Comparison of ENCODE assay signal across 19 cellular contexts in the genomic region with DNA sequence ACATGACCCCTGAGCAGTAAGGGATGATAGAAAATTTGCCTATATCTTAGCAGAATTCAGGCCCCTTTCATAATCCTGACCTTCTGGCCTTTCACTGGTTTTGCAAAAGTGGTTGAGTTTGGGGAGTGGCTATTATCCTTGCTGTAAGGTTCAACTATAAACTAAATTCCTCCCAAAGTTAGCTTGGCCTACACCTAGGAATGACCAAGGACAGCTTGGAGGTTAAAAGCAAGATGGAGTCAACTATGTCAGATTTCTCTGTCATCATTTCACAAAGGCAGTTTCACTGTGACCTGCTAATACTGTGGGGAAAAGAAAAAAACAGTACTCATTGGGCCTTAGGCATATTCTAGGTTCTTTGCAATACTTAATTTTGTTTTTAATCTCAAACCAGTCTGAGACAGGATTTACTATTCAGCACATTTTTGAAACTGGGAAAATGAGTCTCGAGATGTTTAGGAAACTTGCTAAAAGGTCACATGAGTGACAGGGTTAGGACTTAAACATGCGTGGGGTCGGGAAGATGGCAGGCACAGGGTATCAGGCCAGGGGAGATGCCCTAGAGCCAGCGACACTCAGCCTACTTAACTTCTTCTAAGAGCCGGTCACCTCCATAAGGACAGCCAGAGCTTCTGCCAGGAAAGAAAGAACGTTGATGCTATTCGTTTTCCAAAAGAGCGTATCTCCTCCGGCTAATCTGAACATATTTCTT. TPM values are rescaled to one million over a fixed set of nuclear protein-coding genes. Genes with fewer than 3 reads are reported as not detected.
"Had no signal": no experiment of that assay in that cellular context is flagged by ENCODE, and none has a peak within 500 bp of the region (broad histone marks: within the 10 kb centered on the region; RNA-seq: fewer than 3 reads in every experiment).

No MANE protein-coding gene starts in this region.

- H3K4me3 Mint-ChIP-seq: activated CD4-positive, alpha-beta T cell treated with anti-CD3 and anti-CD28 coated beads, Interleukin-2, amount 10 ng/mL, durations not matched to agents 24 days and 14 days; activated CD8-positive, alpha-beta T cell treated with anti-CD3 and anti-CD28 coated beads for 36 hours; activated naive CD4-positive, alpha-beta T cell treated with anti-CD3 and anti-CD28 coated beads, Interleukin-2, amount 10 ng/mL, durations not matched to agents 7 days and 5 days; activated naive CD8-positive, alpha-beta T cell treated with anti-CD3 and anti-CD28 coated beads, Interleukin-2, amount 50 U/mL, for 24 hours; activated T-cell treated with anti-CD3 and anti-CD28 coated beads, Interleukin-2, amount 50 U/mL, for 24 hours; effector memory CD8-positive, alpha-beta T cell; mesothelial cell of epicardium; nephron; stimulated activated naive CD8-positive, alpha-beta T cell treated with anti-CD3 and anti-CD28 coated beads, Interleukin-15, Interleukin-2, amounts not matched to agents 100 ng/mL and 50 ng/mL, for 24 hours had no signal

- DNase-seq: activated CD4-positive, alpha-beta T cell treated with anti-CD3 and anti-CD28 coated beads, Interleukin-2, amount 10 ng/mL, durations not matched to agents 24 days and 14 days; activated CD4-positive, CD25-positive, alpha-beta regulatory T cell; activated CD8-positive, alpha-beta T cell treated with anti-CD3 and anti-CD28 coated beads for 36 hours; activated naive CD4-positive, alpha-beta T cell treated with anti-CD3 and anti-CD28 coated beads, Interleukin-2, amount 10 ng/mL, durations not matched to agents 7 days and 5 days; activated naive CD8-positive, alpha-beta T cell treated with anti-CD3 and anti-CD28 coated beads, Interleukin-2, amount 50 U/mL, for 24 hours; activated T-cell treated with anti-CD3 and anti-CD28 coated beads, Interleukin-2, amount 50 U/mL, for 24 hours; dermis blood vessel endothelial cell; effector memory CD8-positive, alpha-beta T cell; islet precursor cell; left colon; retina; T-helper 9 cell had no signal

- H3K4me3 ChIP-seq: lung, skin epidermis had no signal

- H3K27ac Mint-ChIP-seq: activated CD4-positive, alpha-beta T cell treated with anti-CD3 and anti-CD28 coated beads, Interleukin-2, amount 10 ng/mL, durations not matched to agents 24 days and 14 days; activated CD8-positive, alpha-beta T cell treated with anti-CD3 and anti-CD28 coated beads for 36 hours; activated naive CD4-positive, alpha-beta T cell treated with anti-CD3 and anti-CD28 coated beads, Interleukin-2, amount 10 ng/mL, durations not matched to agents 7 days and 5 days; activated naive CD8-positive, alpha-beta T cell treated with anti-CD3 and anti-CD28 coated beads, Interleukin-2, amount 50 U/mL, for 24 hours; activated T-cell treated with anti-CD3 and anti-CD28 coated beads, Interleukin-2, amount 50 U/mL, for 24 hours; activated T-helper 2 cell treated with anti-CD3 and anti-CD28 coated beads, Interferon-gamma antibody, Interleukin-2, Interleukin-4, amounts not matched to agents 10 μg/mL and 5 μg/mL and 100 μg/mL, durations not matched to agents 14 hours and 24 hours and 36 hours; effector memory CD8-positive, alpha-beta T cell; mesothelial cell of epicardium; stimulated activated naive CD8-positive, alpha-beta T cell treated with anti-CD3 and anti-CD28 coated beads, Interleukin-15, Interleukin-2, amounts not matched to agents 100 ng/mL and 50 ng/mL, for 24 hours had no signal

- H3K9me3 Mint-ChIP-seq: activated CD8-positive, alpha-beta T cell treated with anti-CD3 and anti-CD28 coated beads for 36 hours; activated naive CD8-positive, alpha-beta T cell treated with anti-CD3 and anti-CD28 coated beads, Interleukin-2, amount 50 U/mL, for 24 hours; effector memory CD8-positive, alpha-beta T cell; stimulated activated naive CD8-positive, alpha-beta T cell treated with anti-CD3 and anti-CD28 coated beads, Interleukin-15, Interleukin-2, amounts not matched to agents 100 ng/mL and 50 ng/mL, for 24 hours had no signal

- H3K27me3 Mint-ChIP-seq: activated CD4-positive, alpha-beta T cell treated with anti-CD3 and anti-CD28 coated beads, Interleukin-2, amount 10 ng/mL, durations not matched to agents 24 days and 14 days; activated CD8-positive, alpha-beta T cell treated with anti-CD3 and anti-CD28 coated beads for 36 hours; activated naive CD4-positive, alpha-beta T cell treated with anti-CD3 and anti-CD28 coated beads, Interleukin-2, amount 10 ng/mL, durations not matched to agents 7 days and 5 days; activated naive CD8-positive, alpha-beta T cell treated with anti-CD3 and anti-CD28 coated beads, Interleukin-2, amount 50 U/mL, for 24 hours; activated T-cell treated with anti-CD3 and anti-CD28 coated beads, Interleukin-2, amount 50 U/mL, for 24 hours; effector memory CD8-positive, alpha-beta T cell; stimulated activated naive CD8-positive, alpha-beta T cell treated with anti-CD3 and anti-CD28 coated beads, Interleukin-15, Interleukin-2, amounts not matched to agents 100 ng/mL and 50 ng/mL, for 24 hours had no signal

RNA-seq across cellular contexts. Expression of a gene that starts 58.1 kb away (rescaled TPM):
- total RNA-seq: chondrocyte, mesothelial cell of epicardium had no signal
